8 cellular contexts compared by ENCODE assay signal in the genomic region with DNA sequence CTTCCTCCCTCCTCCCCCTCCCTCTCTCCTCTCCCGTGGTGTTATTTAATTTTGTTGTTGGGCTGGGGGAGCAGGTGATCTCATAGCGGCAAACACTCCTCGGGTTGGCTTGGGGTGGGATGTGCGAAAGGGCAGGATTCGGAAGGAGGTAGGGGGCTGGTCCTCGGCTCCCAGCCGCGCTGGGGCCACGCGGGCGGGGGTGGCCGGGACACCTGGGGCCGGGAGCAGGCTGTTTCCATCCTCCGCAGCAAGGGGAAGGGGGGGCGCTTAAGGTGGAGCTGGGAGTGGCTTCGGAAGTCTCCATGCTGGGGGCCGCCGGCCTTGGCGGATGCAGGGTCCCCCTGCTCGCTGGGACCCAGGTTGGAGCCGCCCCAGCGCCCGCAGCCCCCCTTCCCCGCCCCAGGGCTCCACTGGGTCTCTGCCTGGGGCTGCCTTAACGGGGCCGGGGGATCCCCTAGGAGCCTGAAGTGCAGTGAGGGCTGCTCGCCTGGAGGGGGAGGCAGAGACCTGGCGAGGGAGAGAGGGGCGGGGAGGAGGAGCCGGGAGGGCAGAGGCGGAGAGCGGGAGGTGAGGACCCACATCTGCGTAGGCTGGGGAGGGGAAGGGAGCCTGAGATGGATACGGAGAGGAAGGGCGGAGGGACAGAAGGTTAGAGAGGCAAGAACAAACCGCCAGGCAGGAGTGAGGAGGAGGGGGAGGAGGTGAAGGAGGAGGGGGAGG. TPM values are rescaled to one million over a fixed set of nuclear protein-coding genes. Genes with fewer than 3 reads are reported as not detected.
DNase-seq lines count a peak whose midpoint lies in the region; ATAC-seq and TF ChIP-seq lines count a peak whose summit lies in the region.

No MANE protein-coding gene starts in this region.

- TF ChIP-seq POLR2A in Peyer's patch (IDR thresholded peaks at IDR 0.05), result peak in 1 of 2 donors; percentile 12

- no peaks in the 10 kb centered on the region for H3K36me3 Mint-ChIP-seq in activated T-cell treated with anti-CD3 and anti-CD28 coated beads, Interleukin-2, amount 50 U/mL, for 72 hours (ENCODE audit: insufficient read depth in 2 of 2)
- H3K36me3 Mint-ChIP-seq in natural killer cell, result no peaks in the 10 kb centered on the region
- peaks cover 0 to under 1% of the 10 kb centered on the region in 2 donors for H3K36me3 Mint-ChIP-seq in stimulated activated naive B cell treated with anti-CD40 and anti-IgM and Interleukin-4, amounts not matched to agents 10 μg/mL and 1 μg/mL and 100 μg/mL, for 72 hours

- intact Hi-C loops in natural killer cell (cut with micrococcal nuclease), result loop anchor here (1.0 to 10.0 kb wide), 6 partner anchors 8 to 318 kb away; a partner anchor contains a TSS

- H3K4me1 Mint-ChIP-seq in activated T-cell treated with anti-CD3 and anti-CD28 coated beads, Interleukin-2, amount 50 U/mL, for 72 hours (ENCODE audit: low read depth), result peaks cover 46% of the 10 kb centered on the region
- peaks cover 22 to 36% of the 10 kb centered on the region in 2 donors for H3K4me1 Mint-ChIP-seq in natural killer cell
- H3K4me1 Mint-ChIP-seq in stimulated activated naive B cell treated with anti-CD40 and anti-IgM and Interleukin-4, amounts not matched to agents 10 μg/mL and 1 μg/mL and 100 μg/mL, for 72 hours, result peaks cover 29 to 38% of the 10 kb centered on the region in 2 donors

- H3K4me1 ChIP-seq in KMS-11 (ENCODE audit: low read depth, poor library complexity, severe bottlenecking), result peaks cover 18% of the 10 kb centered on the region
- H3K4me1 ChIP-seq in Peyer's patch, result peaks cover 0 to 20% (median 0%) of the 10 kb centered on the region in 4 donors

- H3K27ac Mint-ChIP-seq in activated T-cell treated with anti-CD3 and anti-CD28 coated beads, Interleukin-2, amount 50 U/mL, for 72 hours, result no peak overlapping the region
- H3K27ac Mint-ChIP-seq in natural killer cell, result peak overlapping the region; percentile 89 to 95
- H3K27ac Mint-ChIP-seq in stimulated activated naive B cell treated with anti-CD40 and anti-IgM and Interleukin-4, amounts not matched to agents 10 μg/mL and 1 μg/mL and 100 μg/mL, for 72 hours, result peak overlapping the region; percentile 72

- peak overlapping the region; percentile 98 for H3K4me2 ChIP-seq in KMS-11

- ATAC-seq in GM21576 (IDR thresholded peaks at IDR 0.05; ENCODE audit: unreplicated experiment) (peak; percentile 69), natural killer cell (peak; percentile 85 to 95 (median 88))
- peak; percentile 88 for ATAC-seq in activated T-cell treated with anti-CD3 and anti-CD28 coated beads, Interleukin-2, amount 50 U/mL, for 72 hours (replicated peaks in 1 of 2)
- ATAC-seq in stimulated activated naive B cell treated with anti-CD40 and anti-IgM and Interleukin-4, amounts not matched to agents 10 μg/mL and 1 μg/mL and 100 μg/mL, for 72 hours (replicated peaks), result peak; percentile 80 to 86

- H3K27me3 ChIP-seq in KMS-11 (ENCODE audit: insufficient read depth, low read depth), result peaks cover 16% of the 10 kb centered on the region
- no peaks in the 10 kb centered on the region for H3K27me3 ChIP-seq in Peyer's patch

- peak overlapping the region; percentile 50 for H3K9ac ChIP-seq in KMS-11

- H3K9me3 ChIP-seq in Peyer's patch, result no peaks in the 10 kb centered on the region

- DNase-seq in Caki2 (ENCODE audit: low read depth) (peak; percentile 84), Peyer's patch (peak; percentile 92 to 95 (median 92)), fibroblast of gingiva (ENCODE audit: low read depth) (peak; percentile 67), natural killer cell (peak; percentile 88)
- DNase-seq in activated T-cell treated with anti-CD3 and anti-CD28 coated beads, Interleukin-2, amount 50 U/mL, for 72 hours, result peak; percentile 94 to 95
- peak; percentile 91 for DNase-seq in stimulated activated naive B cell treated with anti-CD40 and anti-IgM and Interleukin-4, amounts not matched to agents 10 μg/mL and 1 μg/mL and 100 μg/mL, for 72 hours

- in situ Hi-C loops in Caki2 (cut with HindIII; ENCODE audit: low pct_unique_long_range_greater_than_20kb, low sequenced_read_pairs), result no loop called here

- peak overlapping the region; percentile 90 for H2AFZ ChIP-seq in KMS-11 (ENCODE audit: low read depth)

- H3K27me3 Mint-ChIP-seq in activated T-cell treated with anti-CD3 and anti-CD28 coated beads, Interleukin-2, amount 50 U/mL, for 72 hours (ENCODE audit: low read depth), result no peaks in the 10 kb centered on the region
- H3K27me3 Mint-ChIP-seq in natural killer cell (ENCODE audit: low read depth in 2 of 2), result peaks cover 0 to 3% of the 10 kb centered on the region in 2 donors
- H3K27me3 Mint-ChIP-seq in stimulated activated naive B cell treated with anti-CD40 and anti-IgM and Interleukin-4, amounts not matched to agents 10 μg/mL and 1 μg/mL and 100 μg/mL, for 72 hours, result no peaks in the 10 kb centered on the region

- H3K4me3 Mint-ChIP-seq in activated T-cell treated with anti-CD3 and anti-CD28 coated beads, Interleukin-2, amount 50 U/mL, for 72 hours, result peak overlapping the region; percentile 94 to 98
- peak overlapping the region; percentile 92 for H3K4me3 Mint-ChIP-seq in natural killer cell
- H3K4me3 Mint-ChIP-seq in stimulated activated naive B cell treated with anti-CD40 and anti-IgM and Interleukin-4, amounts not matched to agents 10 μg/mL and 1 μg/mL and 100 μg/mL, for 72 hours, result peak overlapping the region; percentile 80 to 89

- no peaks in the 10 kb centered on the region for H3K79me2 ChIP-seq in KMS-11 (ENCODE audit: insufficient read depth, low read depth)

- H4K20me1 ChIP-seq in KMS-11 (ENCODE audit: insufficient read depth), result no peaks in the 10 kb centered on the region

- H3K27ac ChIP-seq in KMS-11, result no peak overlapping the region
- H3K27ac ChIP-seq in Peyer's patch, result peak overlapping the region; percentile 72 to 94 (median 84)

- H3K36me3 ChIP-seq in KMS-11 (ENCODE audit: insufficient read depth), result no peaks in the 10 kb centered on the region
- H3K36me3 ChIP-seq in Peyer's patch, result no peaks in the 10 kb centered on the region

- TF ChIP-seq CTCF in KMS-11 (conservative IDR thresholded peaks at IDR 0.05; ENCODE audit: low read depth, low read length), result peak; percentile 80
- TF ChIP-seq CTCF in Peyer's patch (IDR thresholded peaks at IDR 0.05), result peak; percentile 82 to 98 (median 94)
- TF ChIP-seq CTCF in natural killer cell (IDR thresholded peaks at IDR 0.05), result peak; percentile 75

- H3K4me3 ChIP-seq in KMS-11 (IDR thresholded peaks at IDR 0.05; ENCODE audit: insufficient read depth, low read depth, low read length) (no peak overlapping the region), Peyer's patch (peak overlapping the region; percentile 40 to 59 (median 56))

- H3K9me3 Mint-ChIP-seq in activated T-cell treated with anti-CD3 and anti-CD28 coated beads, Interleukin-2, amount 50 U/mL, for 72 hours, result no peaks in the 10 kb centered on the region
- H3K9me3 Mint-ChIP-seq in natural killer cell, result no peaks in the 10 kb centered on the region
- no peaks in the 10 kb centered on the region for H3K9me3 Mint-ChIP-seq in stimulated activated naive B cell treated with anti-CD40 and anti-IgM and Interleukin-4, amounts not matched to agents 10 μg/mL and 1 μg/mL and 100 μg/mL, for 72 hours

RNA-seq across cellular contexts. Expression of a gene that starts 0.4 kb away (rescaled TPM):
- total RNA-seq in Caki2 (2014; rRNA removed; shearing (Covaris generic); ENCODE audit: low replicate concordance), result 0.46 and 2.2 TPM in 2 replicates
- total RNA-seq in Peyer's patch (1 to 10 TPM in 3 of 4 donors, under 1 TPM in 1; 0.70 to 8.3 (median 2.1) TPM), natural killer cell (10 to 100 TPM in 2 of 3 donors, 1 to 10 TPM in 1; 9.2 to 11.9 (median 11.0) TPM)
- 10 to 100 TPM; 10.5 to 11.9 TPM for total RNA-seq in activated T-cell treated with anti-CD3 and anti-CD28 coated beads, Interleukin-2, amount 50 U/mL, for 72 hours

RNA-seq across cellular contexts. Expression of a gene that starts 9.2 kb away (rescaled TPM):
- 6.2 and 15.1 TPM in 2 replicates for total RNA-seq in Caki2 (2014; rRNA removed; shearing (Covaris generic); ENCODE audit: low replicate concordance)
- total RNA-seq in Peyer's patch, result 10 to 100 TPM in 3 of 4 donors, 1 to 10 TPM in 1; 9.9 to 51.5 (median 35.8) TPM
- total RNA-seq in activated T-cell treated with anti-CD3 and anti-CD28 coated beads, Interleukin-2, amount 50 U/mL, for 72 hours, result 10 to 100 TPM in 1 of 2 donors, 1 to 10 TPM in 1; 8.2 to 13.4 TPM
- total RNA-seq in natural killer cell, result 10 to 100 TPM; 16.4 to 31.2 (median 24.3) TPM

RNA-seq across cellular contexts. Expression of a gene that starts 26.5 kb away (rescaled TPM):
- 1.5 TPM in 1 of 2 replicates, not detected in the other for total RNA-seq in Caki2 (2014; rRNA removed; shearing (Covaris generic); ENCODE audit: low replicate concordance)
- total RNA-seq in Peyer's patch (1 to 10 TPM in 1 of 4 donors, not detected in 3; 6.8 TPM), natural killer cell (1 to 10 TPM; 1.3 to 3.4 (median 2.1) TPM)
- total RNA-seq in activated T-cell treated with anti-CD3 and anti-CD28 coated beads, Interleukin-2, amount 50 U/mL, for 72 hours, result 1 to 10 TPM; 1.9 to 2.1 TPM

RNA-seq across cellular contexts. Expression of a gene that starts 27.0 kb away (rescaled TPM):
- total RNA-seq in Caki2 (2014; rRNA removed; shearing (Covaris generic); ENCODE audit: low replicate concordance), result 3.6 and 4.8 TPM in 2 replicates
- total RNA-seq in Peyer's patch (100 to 1,000 TPM in 2 of 4 donors, 10 to 100 TPM in 2; 34.7 to 121 (median 96.7) TPM), natural killer cell (10 to 100 TPM; 18.6 to 28.3 (median 23.2) TPM)
- total RNA-seq in activated T-cell treated with anti-CD3 and anti-CD28 coated beads, Interleukin-2, amount 50 U/mL, for 72 hours, result 10 to 100 TPM; 26.9 to 27.2 TPM

RNA-seq across cellular contexts. Expression of a gene that starts 27.4 kb away (rescaled TPM):
- 2,144 and 2,176 TPM in 2 replicates for total RNA-seq in Caki2 (2014; rRNA removed; shearing (Covaris generic); ENCODE audit: low replicate concordance)
- total RNA-seq in Peyer's patch (1,000 to 10,000 TPM; 1,077 to 1,595 (median 1,505) TPM), natural killer cell (1,000 to 10,000 TPM in 2 of 3 donors, 100 to 1,000 TPM in 1; 900 to 1,086 (median 1,066) TPM)
- 1,000 to 10,000 TPM; 1,953 to 2,080 TPM for total RNA-seq in activated T-cell treated with anti-CD3 and anti-CD28 coated beads, Interleukin-2, amount 50 U/mL, for 72 hours
